ENCODE assay signal across 31 cellular contexts in the genomic region with DNA sequence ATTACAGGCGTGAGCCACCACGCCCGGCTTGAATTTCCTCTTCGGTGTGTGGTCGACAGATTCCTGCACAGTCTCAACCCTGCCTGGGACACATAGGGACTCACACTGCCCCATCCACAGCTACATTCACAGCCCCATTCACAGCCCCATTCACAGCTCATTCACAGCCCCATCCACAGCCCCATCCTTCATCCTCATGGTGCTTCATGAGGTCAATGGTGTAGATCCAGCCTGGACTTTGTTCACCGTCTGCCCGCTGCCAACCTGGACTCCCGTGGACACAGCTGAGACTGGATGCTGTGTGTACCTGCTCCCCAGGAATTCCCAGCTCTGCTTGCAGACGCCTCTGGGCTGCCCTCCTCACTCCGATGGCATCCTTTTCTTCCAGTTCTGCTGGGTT. TPM values are rescaled to one million over a fixed set of nuclear protein-coding genes. Genes with fewer than 3 reads are reported as not detected.
A peak's percentile ranks its signal among the peaks of the same experiment; 100 is the strongest.
DNase-seq lines count a peak whose midpoint lies in the region; ATAC-seq and TF ChIP-seq lines count a peak whose summit lies in the region.
"Had no signal": no experiment of that assay in that cellular context is flagged by ENCODE, and none has a peak within 500 bp of the region (broad histone marks: within the 10 kb centered on the region; RNA-seq: fewer than 3 reads in every experiment).

No MANE protein-coding gene starts in this region.

- no peaks in the 10 kb centered on the region for H3K27me3 ChIP-seq in Panc1 (ENCODE audit: control insufficient read depth, insufficient read depth, low read length)
- no peaks in the 10 kb centered on the region for H3K27me3 ChIP-seq in brain microvascular endothelial cell (replicated peaks)
- H3K27me3 ChIP-seq: breast epithelium, stomach, vagina had no signal

- no peak overlapping the region for H3K27ac Mint-ChIP-seq in activated T-cell treated with anti-CD3 and anti-CD28 coated beads, Interleukin-2, amount 50 U/mL, for 72 hours
- H3K27ac Mint-ChIP-seq in stimulated activated effector memory CD8-positive, alpha-beta T cell treated with anti-CD3 and anti-CD28 coated beads, Interleukin-12 subunit alpha, Interleukin-12 subunit beta, amount 100 ng/mL, for 72 hours, result peak overlapping the region; percentile 52
- H3K27ac Mint-ChIP-seq: activated naive CD4-positive, alpha-beta T cell treated with anti-CD3 and anti-CD28 coated beads for 36 hours had no signal

- BruUV-seq in Panc1 (replicated peaks; lab: Mats Ljungman, UMichigan), result no TSS peak

- CTCF ChIA-PET in Panc1 (lab: Charles Lee), result no interaction called here

- in situ Hi-C loops in Panc1 (cut with HindIII; ENCODE audit: low pct_unique_long_range_greater_than_20kb, low sequenced_read_pairs), result no loop called here
- in situ Hi-C loops in brain microvascular endothelial cell (cut with HindIII; ENCODE audit: low pct_ligation_motif_present, low sequenced_read_pairs), result no loop called here

- no peak overlapping the region for H3K4me3 ChIP-seq in Panc1 (ENCODE audit: low read depth in 2 of 2, low read length in 2 of 2)
- no peak overlapping the region for H3K4me3 ChIP-seq in brain microvascular endothelial cell (ENCODE audit: low read depth, low read length)
- H3K4me3 ChIP-seq: breast epithelium, smooth muscle cell, stomach, vagina had no signal

- H3K9me3 Mint-ChIP-seq in activated T-cell treated with anti-CD3 and anti-CD28 coated beads, Interleukin-2, amount 50 U/mL, for 4 hours, result no peaks in the 10 kb centered on the region
- no peaks in the 10 kb centered on the region for H3K9me3 Mint-ChIP-seq in activated T-cell treated with anti-CD3 and anti-CD28 coated beads, Interleukin-2, amount 50 U/mL, for 72 hours
- H3K9me3 Mint-ChIP-seq in stimulated activated effector memory CD8-positive, alpha-beta T cell treated with anti-CD3 and anti-CD28 coated beads, Interleukin-12 subunit alpha, Interleukin-12 subunit beta, amount 100 ng/mL, for 72 hours, result no peaks in the 10 kb centered on the region
- H3K9me3 Mint-ChIP-seq: activated naive CD4-positive, alpha-beta T cell treated with anti-CD3 and anti-CD28 coated beads for 36 hours had no signal

- H3K4me1 Mint-ChIP-seq in activated T-cell treated with anti-CD3 and anti-CD28 coated beads, Interleukin-2, amount 50 U/mL, for 4 hours (ENCODE audit: low read depth), result no peaks in the 10 kb centered on the region
- no peaks in the 10 kb centered on the region for H3K4me1 Mint-ChIP-seq in activated T-cell treated with anti-CD3 and anti-CD28 coated beads, Interleukin-2, amount 50 U/mL, for 72 hours (ENCODE audit: low read depth)
- H3K4me1 Mint-ChIP-seq in stimulated activated effector memory CD8-positive, alpha-beta T cell treated with anti-CD3 and anti-CD28 coated beads, Interleukin-12 subunit alpha, Interleukin-12 subunit beta, amount 100 ng/mL, for 72 hours, result no peaks in the 10 kb centered on the region

- POLR2A ChIA-PET in Panc1 (lab: Charles Lee), result no interaction called here

- peaks cover 14% of the 10 kb centered on the region for H3K36me3 ChIP-seq in Panc1 (ENCODE audit: control insufficient read depth, insufficient read depth, low read length)
- H3K36me3 ChIP-seq in brain microvascular endothelial cell (replicated peaks), result peaks cover 43% of the 10 kb centered on the region
- H3K36me3 ChIP-seq: breast epithelium had no signal

- H3K4me1 ChIP-seq in Panc1 (ENCODE audit: control insufficient read depth, insufficient read depth, low read length), result no peaks in the 10 kb centered on the region
- H3K4me1 ChIP-seq: breast epithelium, stomach, vagina had no signal

- H3K27me3 Mint-ChIP-seq in activated T-cell treated with anti-CD3 and anti-CD28 coated beads, Interleukin-2, amount 50 U/mL, for 4 hours (ENCODE audit: low read depth), result no peaks in the 10 kb centered on the region
- H3K27me3 Mint-ChIP-seq in activated T-cell treated with anti-CD3 and anti-CD28 coated beads, Interleukin-2, amount 50 U/mL, for 72 hours (ENCODE audit: low read depth), result no peaks in the 10 kb centered on the region

- H3K4me3 Mint-ChIP-seq in activated T-cell treated with anti-CD3 and anti-CD28 coated beads, Interleukin-2, amount 50 U/mL, for 4 hours, result no peak overlapping the region
- H3K4me3 Mint-ChIP-seq in activated T-cell treated with anti-CD3 and anti-CD28 coated beads, Interleukin-2, amount 50 U/mL, for 72 hours, result no peak overlapping the region
- no peak overlapping the region for H3K4me3 Mint-ChIP-seq in stimulated activated effector memory CD8-positive, alpha-beta T cell treated with anti-CD3 and anti-CD28 coated beads, Interleukin-12 subunit alpha, Interleukin-12 subunit beta, amount 100 ng/mL, for 72 hours
- H3K4me3 Mint-ChIP-seq: activated naive CD4-positive, alpha-beta T cell treated with anti-CD3 and anti-CD28 coated beads for 36 hours had no signal

- no peaks in the 10 kb centered on the region for H3K9me3 ChIP-seq in Panc1 (ENCODE audit: control insufficient read depth, insufficient read depth, low read depth, low read length)
- H3K9me3 ChIP-seq: breast epithelium, stomach, vagina had no signal

- ATAC-seq in activated T-cell treated with anti-CD3 and anti-CD28 coated beads, Interleukin-2, amount 50 U/mL, for 4 hours, result peak; percentile 24 to 25
- ATAC-seq in activated T-cell treated with anti-CD3 and anti-CD28 coated beads, Interleukin-2, amount 50 U/mL, for 72 hours (replicated peaks in 1 of 2), result no peak
- ATAC-seq in Panc1, result peak; percentile 57
- peak; percentile 40 for ATAC-seq in esophagus mucosa
- no peak for ATAC-seq in stimulated activated effector memory CD8-positive, alpha-beta T cell treated with anti-CD3 and anti-CD28 coated beads, Interleukin-12 subunit alpha, Interleukin-12 subunit beta, amount 100 ng/mL, for 72 hours
- no peak for ATAC-seq in GM21576 (IDR thresholded peaks at IDR 0.05; ENCODE audit: unreplicated experiment)

- H3K27ac ChIP-seq in Panc1 (ENCODE audit: low read length), result no peak overlapping the region
- H3K27ac ChIP-seq in brain microvascular endothelial cell, result no peak overlapping the region
- H3K27ac ChIP-seq: breast epithelium, epithelial cell of prostate, HL-60, stomach, vagina had no signal

- TF ChIP-seq CTCF in Panc1 (IDR thresholded peaks at IDR 0.05) (no peak), brain microvascular endothelial cell (IDR thresholded peaks at IDR 0.05; ENCODE audit: low read depth, low read length, missing control alignments) (no peak)

- intact Hi-C loops in Panc1 (cut with micrococcal nuclease; ENCODE audit: unreplicated experiment), result no loop called here

- no peak for DNase-seq in activated T-cell treated with anti-CD3 and anti-CD28 coated beads, Interleukin-2, amount 50 U/mL, for 4 hours
- no peak for DNase-seq in activated T-cell treated with anti-CD3 and anti-CD28 coated beads, Interleukin-2, amount 50 U/mL, for 72 hours
- no peak for DNase-seq in Panc1 (ENCODE audit: low read depth, low spot score)
- no peak for DNase-seq in stimulated activated effector memory CD8-positive, alpha-beta T cell treated with anti-CD3 and anti-CD28 coated beads, Interleukin-12 subunit alpha, Interleukin-12 subunit beta, amount 100 ng/mL, for 72 hours (ENCODE audit: low spot score in 2 of 2)
- DNase-seq in brain microvascular endothelial cell, result no peak
- DNase-seq in activated gamma-delta T cell treated with Interleukin-2 at 50 U/mL for 16 hours, result no peak
- DNase-seq: activated CD4-positive, CD25-positive, alpha-beta regulatory T cell; activated naive CD4-positive, alpha-beta T cell treated with anti-CD3 and anti-CD28 coated beads for 36 hours; amygdala; hypothalamus; Kasumi-1; left cardiac atrium; NCI-H1417 treated with DMSO at 0.1 percent for 48 hours; NCI-H2081 treated with DMSO at 0.1 percent for 48 hours; NCI-H748 treated with DMSO at 0.1 percent for 48 hours; stimulated activated CD4-positive, alpha-beta T cell treated with anti-CD3 and anti-CD28 coated beads, Interleukin-2, amount 100 ng/mL, for 24 hours; stomach had no signal

- H3K36me3 Mint-ChIP-seq in activated T-cell treated with anti-CD3 and anti-CD28 coated beads, Interleukin-2, amount 50 U/mL, for 4 hours (ENCODE audit: insufficient read depth), result peaks cover 46% of the 10 kb centered on the region
- peaks cover 4 to 37% of the 10 kb centered on the region in 2 donors for H3K36me3 Mint-ChIP-seq in activated T-cell treated with anti-CD3 and anti-CD28 coated beads, Interleukin-2, amount 50 U/mL, for 72 hours (ENCODE audit: insufficient read depth in 2 of 2)
- H3K36me3 Mint-ChIP-seq in stimulated activated effector memory CD8-positive, alpha-beta T cell treated with anti-CD3 and anti-CD28 coated beads, Interleukin-12 subunit alpha, Interleukin-12 subunit beta, amount 100 ng/mL, for 72 hours, result peaks cover 57% of the 10 kb centered on the region

RNA-seq across cellular contexts. Expression of a gene that starts 5.2 kb away (rescaled TPM):
- total RNA-seq in activated T-cell treated with anti-CD3 and anti-CD28 coated beads, Interleukin-2, amount 50 U/mL, for 4 hours, result not detected
- total RNA-seq in activated T-cell treated with anti-CD3 and anti-CD28 coated beads, Interleukin-2, amount 50 U/mL, for 72 hours, result not detected
- not detected for total RNA-seq in Panc1 (2021; ENCODE audit: unreplicated experiment)
- not detected for polyA plus RNA-seq in Panc1 (2012; ENCODE audit: insufficient read length)
- not detected for total RNA-seq in esophagus mucosa
- total RNA-seq: A172; activated naive CD4-positive, alpha-beta T cell treated with anti-CD3 and anti-CD28 coated beads for 36 hours; breast epithelium; Daoy; glomerular endothelial cell; H4; left cardiac atrium; mesenteric fat pad; myocyte; smooth muscle cell; T-helper 1 cell treated with Interleukin-12 subunit alpha and Interleukin-12 subunit beta and Interleukin-4 antibody, amounts not matched to agents 30 ng/mL and 1 ng/mL, for 36 hours; vagina had no signal
- polyA plus RNA-seq: smooth muscle cell, stomach had no signal

RNA-seq across cellular contexts. Expression of a gene that starts 28.5 kb away (rescaled TPM):
- total RNA-seq in activated T-cell treated with anti-CD3 and anti-CD28 coated beads, Interleukin-2, amount 50 U/mL, for 4 hours, result 10 to 100 TPM; 38.9 to 46.8 (median 44.6) TPM
- 10 to 100 TPM; 37.4 to 46.7 TPM for total RNA-seq in activated T-cell treated with anti-CD3 and anti-CD28 coated beads, Interleukin-2, amount 50 U/mL, for 72 hours
- total RNA-seq in Panc1 (2021; ENCODE audit: unreplicated experiment), result 47.9 TPM
- 22.5 TPM for polyA plus RNA-seq in Panc1 (2012; ENCODE audit: insufficient read length)
- total RNA-seq in esophagus mucosa, result 39.9 TPM

RNA-seq across cellular contexts. Expression of a gene that starts 32.2 kb away (rescaled TPM):
- total RNA-seq in activated T-cell treated with anti-CD3 and anti-CD28 coated beads, Interleukin-2, amount 50 U/mL, for 4 hours, result 100 to 1,000 TPM; 223 to 244 (median 226) TPM
- 10 to 100 TPM; 76.9 to 78.1 TPM for total RNA-seq in activated T-cell treated with anti-CD3 and anti-CD28 coated beads, Interleukin-2, amount 50 U/mL, for 72 hours
- total RNA-seq in Panc1 (2021; ENCODE audit: unreplicated experiment), result 79.5 TPM
- polyA plus RNA-seq in Panc1 (2012; ENCODE audit: insufficient read length), result 66.5 TPM
- 29.6 TPM for total RNA-seq in esophagus mucosa

RNA-seq across cellular contexts. Expression of a gene that starts 35.7 kb away (rescaled TPM):
- 10 to 100 TPM; 10.5 to 13.5 (median 12.2) TPM for total RNA-seq in activated T-cell treated with anti-CD3 and anti-CD28 coated beads, Interleukin-2, amount 50 U/mL, for 4 hours
- total RNA-seq in activated T-cell treated with anti-CD3 and anti-CD28 coated beads, Interleukin-2, amount 50 U/mL, for 72 hours, result 10 to 100 TPM; 18.1 to 18.7 TPM
- 9.6 TPM for total RNA-seq in Panc1 (2021; ENCODE audit: unreplicated experiment)
- polyA plus RNA-seq in Panc1 (2012; ENCODE audit: insufficient read length), result 5.0 TPM
- 12.9 TPM for total RNA-seq in esophagus mucosa

Comparison
In these comparisons a context has a peak if more than half of its experiments do, and no peak if none do; other contexts are left out.
1. ATAC-seq: peak in activated T-cell treated with anti-CD3 and anti-CD28 coated beads, Interleukin-2, amount 50 U/mL, for 4 hours (2 of 2), Panc1 (single experiment) and esophagus mucosa (single experiment); none in activated T-cell treated with anti-CD3 and anti-CD28 coated beads, Interleukin-2, amount 50 U/mL, for 72 hours (0 of 2), stimulated activated effector memory CD8-positive, alpha-beta T cell treated with anti-CD3 and anti-CD28 coated beads, Interleukin-12 subunit alpha, Interleukin-12 subunit beta, amount 100 ng/mL, for 72 hours (single experiment) and GM21576 (single experiment).